8 cellular contexts compared by ENCODE assay signal in genomic region chr10:50780036-50780435, GRCh38. TPM values are rescaled to one million over a fixed set of nuclear protein-coding genes. Genes with fewer than 3 reads are reported as not detected.
A peak's percentile ranks its signal among the peaks of the same experiment; 100 is the strongest.
DNase-seq lines count a peak whose midpoint lies in the region; ATAC-seq and TF ChIP-seq lines count a peak whose summit lies in the region.
"Not testable (repeated sequence)": the region's sequence is repeated elsewhere in the genome, so short reads cannot be mapped to it uniquely, and the experiment has no call there.

No MANE protein-coding gene starts in this region.

- POLR2A ChIA-PET in IMR-90 (lab: Charles Lee; ENCODE audit: unreplicated experiment) = not testable (repeated sequence)

- not testable (repeated sequence) for H3K18ac ChIP-seq in IMR-90 (ENCODE audit: low read depth, low read length)

- H2AFZ ChIP-seq in IMR-90 (replicated peaks; ENCODE audit: low read length, poor library complexity) = not testable (repeated sequence)

- BruUV-seq in IMR-90 (replicated peaks; lab: Mats Ljungman, UMichigan) = not testable (repeated sequence)

- not testable (repeated sequence) for TF ChIP-seq POLR2A in IMR-90 (IDR thresholded peaks at IDR 0.05; ENCODE audit: low read depth, low read length); NB4 (IDR thresholded peaks at IDR 0.05; ENCODE audit: extremely low read depth, insufficient read length)

- H3K56ac ChIP-seq in IMR-90 (ENCODE audit: extremely low read depth, insufficient read depth, low read length) = not testable (repeated sequence)

- H3K4me1 ChIP-seq in IMR-90 (ENCODE audit: control insufficient read depth, insufficient read depth, low read length); adipocyte (ENCODE audit: control insufficient read depth, insufficient read depth, low read length): not testable (repeated sequence)

- H3K4me3 ChIP-seq in AG09309 (ENCODE audit: control insufficient read depth, low read depth, low read length); IMR-90 (ENCODE audit: insufficient read depth, low read depth, low read length); NB4 (ENCODE audit: low read depth, low read length); adipocyte (ENCODE audit: low read length); choroid plexus epithelial cell (ENCODE audit: low read depth, low read length): not testable (repeated sequence)

- in situ Hi-C loops in IMR-90 (cut with MboI; ENCODE audit: low sequenced_read_pairs) = not testable (repeated sequence)

- not testable (repeated sequence) for H2AK5ac ChIP-seq in IMR-90 (ENCODE audit: low read depth, low read length)

- not testable (repeated sequence) for TF ChIP-seq CTCF in AG09309 (IDR thresholded peaks at IDR 0.05; ENCODE audit: control insufficient read depth, insufficient read depth, low read depth, low read length, missing control alignments); IMR-90 (conservative IDR thresholded peaks at IDR 0.05; ENCODE audit: low read depth, low read length); NB4 (IDR thresholded peaks at IDR 0.05; ENCODE audit: low read depth, low read length); choroid plexus epithelial cell (conservative IDR thresholded peaks at IDR 0.05; ENCODE audit: low read depth, low read length)

- ATAC-seq in IMR-90 (ENCODE audit: low read depth) = peak; percentile 72
- ATAC-seq in left lobe of liver = peak; percentile 11

- not testable (repeated sequence) for TF ChIP-seq RAD21 in IMR-90 (IDR thresholded peaks at IDR 0.05; ENCODE audit: low read length)

- H2BK5ac ChIP-seq in IMR-90 (ENCODE audit: low read depth, low read length, poor library complexity, severe bottlenecking) = not testable (repeated sequence)

- no CpG with 5 or more reads among the region's 1 CpG for whole genome bisulfite sequencing in IMR-90 (ENCODE audit: extremely low coverage in 2 of 2, insufficient read length in 1 of 2), 2 experiments

- H3K9ac ChIP-seq in IMR-90 (ENCODE audit: low read depth, low read length); adipocyte (ENCODE audit: low read length): not testable (repeated sequence)

- not testable (repeated sequence) for H3K9me1 ChIP-seq in IMR-90 (ENCODE audit: insufficient read depth, low read length)

- H2BK120ac ChIP-seq in IMR-90 (ENCODE audit: low read depth, low read length) = not testable (repeated sequence)

- H4K8ac ChIP-seq in IMR-90 (ENCODE audit: low read depth in 2 of 2, low read length in 2 of 2) = not testable (repeated sequence)

- H3K4me2 ChIP-seq in IMR-90 (ENCODE audit: low read depth, low read length) = not testable (repeated sequence)

- H4K91ac ChIP-seq in IMR-90 (ENCODE audit: insufficient read depth, low read depth, low read length) = not testable (repeated sequence)

- not testable (repeated sequence) for H2BK20ac ChIP-seq in IMR-90 (ENCODE audit: low read depth, low read length)

- DNase-seq in AG09309 (ENCODE audit: low read depth) (peak; percentile 75), GM03348 (ENCODE audit: low spot score) (peak; percentile 41), IMR-90 (peak; percentile 40), NB4 (ENCODE audit: low read depth) (peak; percentile 49), adipocyte (ENCODE audit: low read depth) (peak; percentile 32), choroid plexus epithelial cell (ENCODE audit: low read depth) (peak; percentile 61), fibroblast of peridontal ligament (ENCODE audit: extremely low read depth) (peak; percentile 65)
- DNase-seq in left lobe of liver (ENCODE audit: low spot score) = not testable (repeated sequence)

- H4K20me1 ChIP-seq in IMR-90 (ENCODE audit: insufficient read depth, low read length) = not testable (repeated sequence)

- not testable (repeated sequence) for H4K5ac ChIP-seq in IMR-90 (ENCODE audit: low read depth, low read length)

- not testable (repeated sequence) for H3K4ac ChIP-seq in IMR-90 (ENCODE audit: low read depth, low read length)

- not testable (repeated sequence) for H3K79me1 ChIP-seq in IMR-90 (ENCODE audit: low read depth in 1 of 2, low read length in 2 of 2)

- not testable (repeated sequence) for H3K27me3 ChIP-seq in IMR-90 (ENCODE audit: control insufficient read depth, insufficient read depth, low read length); adipocyte (replicated peaks; ENCODE audit: control insufficient read depth, insufficient read depth, low read length)

- intact Hi-C loops in IMR-90 (cut with micrococcal nuclease) = not testable (repeated sequence)

- dilution Hi-C loops in IMR-90 (cut with HindIII; ENCODE audit: low sequenced_read_pairs, unreplicated experiment) = not testable (repeated sequence)

- H3K14ac ChIP-seq in IMR-90 (replicated peaks; ENCODE audit: low read depth, low read length) = not testable (repeated sequence)

- not testable (repeated sequence) for H2AK9ac ChIP-seq in IMR-90 (replicated peaks; ENCODE audit: low read depth, low read length, poor library complexity)

- H3K9me3 ChIP-seq in IMR-90 (ENCODE audit: control insufficient read depth, insufficient read depth, low read length); adipocyte (ENCODE audit: control insufficient read depth, low read length): not testable (repeated sequence)

- not testable (repeated sequence) for H3K27ac ChIP-seq in IMR-90 (ENCODE audit: insufficient read depth, low read length)

- not testable (repeated sequence) for H2BK15ac ChIP-seq in IMR-90 (ENCODE audit: low read depth, low read length)

- not testable (repeated sequence) for H3K23ac ChIP-seq in IMR-90 (ENCODE audit: low read depth, low read length)

- CTCF ChIA-PET in IMR-90 (lab: Yijun Ruan, JAX) = not testable (repeated sequence)

- not testable (repeated sequence) for H3K36me3 ChIP-seq in IMR-90 (ENCODE audit: control insufficient read depth, insufficient read depth, low read length); adipocyte (ENCODE audit: control insufficient read depth, insufficient read depth, low read length, severe bottlenecking)

RNA-seq across cellular contexts. Expression of gene ASAH2B, which starts 40.3 kb away (rescaled TPM):
- 4.4 and 5.0 TPM in 2 replicates for total RNA-seq in IMR-90 (2012; rRNA removed)
- 2.7 and 3.7 TPM in 2 replicates for polyA plus RNA-seq in IMR-90 (2012; rRNA removed)
- 0.70 and 0.77 TPM in 2 replicates for polyA plus RNA-seq in IMR-90 (2012; cell fraction: cytosol; rRNA removed)
- polyA plus RNA-seq in IMR-90 (2012; cell fraction: nucleus; rRNA removed; ENCODE audit: low replicate concordance) = 0.48 and 3.0 TPM in 2 replicates
- 5.2 TPM for total RNA-seq in left lobe of liver
